4 cellular contexts compared by ENCODE assay signal in genomic region chr14:24029687-24030086, GRCh38. TPM values are rescaled to one million over a fixed set of nuclear protein-coding genes. Genes with fewer than 3 reads are reported as not detected.
"Had no signal": no experiment of that assay in that cellular context is flagged by ENCODE, and none has a peak within 500 bp of the region (broad histone marks: within the 10 kb centered on the region; RNA-seq: fewer than 3 reads in every experiment).

No MANE protein-coding gene starts in this region.

RNA-seq across cellular contexts. Expression of gene CARMIL3, which starts 22.1 kb away (rescaled TPM):
- total RNA-seq: M059J, MCF 10A had no signal

RNA-seq across cellular contexts. Expression of gene CPNE6, which starts 41.7 kb away (rescaled TPM):
- total RNA-seq: LHCN-M2, M059J, MCF 10A, NCI-H460 had no signal
